ENCODE assay signal across 16 cellular contexts in the genomic region with DNA sequence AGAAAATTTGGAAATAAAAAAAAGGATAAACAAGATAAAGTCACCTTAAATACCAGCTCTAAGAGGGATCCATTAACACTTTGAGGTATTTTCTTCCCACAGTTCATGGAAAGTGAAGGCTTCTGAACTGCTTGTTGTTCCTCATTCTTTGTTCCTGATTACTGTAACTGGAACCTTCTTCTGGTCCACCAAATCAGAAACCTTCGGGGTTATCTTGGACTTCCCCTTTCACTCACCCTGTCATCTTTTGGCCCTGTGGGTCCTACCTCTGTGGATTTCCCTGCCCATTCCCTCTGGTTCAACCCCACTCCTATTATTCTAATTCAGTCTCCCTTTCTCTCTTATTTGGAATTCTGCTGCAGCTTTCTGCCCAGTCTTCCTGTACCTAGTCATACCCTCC.
A peak's percentile ranks its signal among the peaks of the same experiment; 100 is the strongest.
DNase-seq lines count a peak whose midpoint lies in the region; ATAC-seq and TF ChIP-seq lines count a peak whose summit lies in the region.
"Had no signal": no experiment of that assay in that cellular context is flagged by ENCODE, and none has a peak within 500 bp of the region (broad histone marks: within the 10 kb centered on the region; RNA-seq: fewer than 3 reads in every experiment).

No MANE protein-coding gene starts in this region.

- in situ Hi-C loops in G401 (cut with HindIII; ENCODE audit: low sequenced_read_pairs), result no loop called here

- H3K4me1 Mint-ChIP-seq in neural crest cell, result peaks cover 9% of the 10 kb centered on the region

- no peak for TF ChIP-seq CTCF in neural crest cell (conservative IDR thresholded peaks at IDR 0.05)

- peak; percentile 56 for DNase-seq in OCI-M1 (lab: John Stamatoyannopoulos, UW)
- no peak for DNase-seq in neural crest cell (ENCODE audit: low read depth, low spot score)
- DNase-seq in AG08396 (ENCODE audit: low spot score), result no peak
- no peak for DNase-seq in DMS 273 treated with DMSO at 0.1 percent for 48 hours (lab: John Stamatoyannopoulos, UW)
- no peak for DNase-seq in G401 (ENCODE audit: low spot score)
- DNase-seq: activated CD4-positive, CD25-positive, alpha-beta regulatory T cell; activated naive CD4-positive, alpha-beta T cell treated with anti-CD3 and anti-CD28 coated beads, Interleukin-2, amount 50 U/mL, for 16 hours; brain microvascular endothelial cell; DND-41; MG63; SW 1271; tibial artery had no signal

- H3K9me3 Mint-ChIP-seq in neural crest cell, result no peaks in the 10 kb centered on the region
- H3K9me3 Mint-ChIP-seq: natural killer cell treated with Interleukin-12 subunit alpha and Interleukin-12 subunit beta and Interleukin-15 and Interleukin-18, amount 100 ng/mL, for 72 hours had no signal

- no peaks in the 10 kb centered on the region for H3K36me3 Mint-ChIP-seq in neural crest cell (ENCODE audit: low read depth)
- H3K36me3 Mint-ChIP-seq: natural killer cell treated with Interleukin-12 subunit alpha and Interleukin-12 subunit beta and Interleukin-15 and Interleukin-18, amount 100 ng/mL, for 72 hours had no signal

- H3K4me3 Mint-ChIP-seq in neural crest cell, result no peak overlapping the region
- H3K4me3 Mint-ChIP-seq: natural killer cell treated with Interleukin-12 subunit alpha and Interleukin-12 subunit beta and Interleukin-15 and Interleukin-18, amount 100 ng/mL, for 72 hours had no signal

- ATAC-seq in GM18870 (IDR thresholded peaks at IDR 0.05; ENCODE audit: unreplicated experiment) (peak; percentile 46), HG02852 (IDR thresholded peaks at IDR 0.05; ENCODE audit: unreplicated experiment) (peak; percentile 71), HG03139 (IDR thresholded peaks at IDR 0.05; ENCODE audit: unreplicated experiment) (no peak)
- ATAC-seq: natural killer cell treated with Interleukin-12 subunit alpha and Interleukin-12 subunit beta and Interleukin-15 and Interleukin-18, amount 100 ng/mL, for 72 hours had no signal

- H3K27me3 Mint-ChIP-seq in neural crest cell (ENCODE audit: low read depth), result peaks cover 3% of the 10 kb centered on the region

- H3K27ac Mint-ChIP-seq in neural crest cell (ENCODE audit: unreplicated experiment), result peak overlapping the region; percentile 58
- H3K27ac Mint-ChIP-seq: natural killer cell treated with Interleukin-12 subunit alpha and Interleukin-12 subunit beta and Interleukin-15 and Interleukin-18, amount 100 ng/mL, for 72 hours had no signal
